Comparison of ENCODE assay signal across 8 cellular contexts in genomic region chr1:155206891-155207577, GRCh38. TPM values are rescaled to one million over a fixed set of nuclear protein-coding genes. Genes with fewer than 3 reads are reported as not detected.
DNase-seq lines count a peak whose midpoint lies in the region; ATAC-seq and TF ChIP-seq lines count a peak whose summit lies in the region.

No MANE protein-coding gene starts in this region.

- peaks cover 0 to 29% of the 10 kb centered on the region in 2 experiments; a peak in 3 of 4 replicates for H3K4me1 ChIP-seq in SK-N-SH (ENCODE audit: control insufficient read depth in 1 of 2, insufficient read depth in 2 of 2, low read depth in 1 of 2, low read length in 1 of 2)
- peaks cover 8% of the 10 kb centered on the region for H3K4me1 ChIP-seq in ovary (ENCODE audit: insufficient read depth)
- peaks cover 18 to 36% of the 10 kb centered on the region in 2 donors for H3K4me1 ChIP-seq in thoracic aorta (ENCODE audit: control insufficient read depth in 1 of 2, low read depth in 2 of 2)

- TF ChIP-seq RAD21 in SK-N-SH (IDR thresholded peaks at IDR 0.05; ENCODE audit: low read length): peak; percentile 72

- TF ChIP-seq POLR2A in ovary (IDR thresholded peaks at IDR 0.05): peak; percentile 49

- peak overlapping the region; percentile 65 to 98 for H3K4me3 ChIP-seq in SK-N-SH (ENCODE audit: low read depth in 2 of 2, low read length in 1 of 2)
- H3K4me3 ChIP-seq in ovary: peak overlapping the region; percentile 59
- H3K4me3 ChIP-seq in thoracic aorta: peak overlapping the region; percentile 89

- no peaks in the 10 kb centered on the region for H3K27me3 ChIP-seq in SK-N-SH (ENCODE audit: insufficient read depth)
- no peaks in the 10 kb centered on the region for H3K27me3 ChIP-seq in ovary
- no peaks in the 10 kb centered on the region for H3K27me3 ChIP-seq in thoracic aorta (replicated peaks; ENCODE audit: insufficient read depth)

- DNase-seq in GM03348 (ENCODE audit: low spot score): peak; percentile 80
- DNase-seq in NCI-H1092 treated with DMSO at 0.1 percent for 48 hours (lab: John Stamatoyannopoulos, UW): peak; percentile 84
- peak; percentile 83 for DNase-seq in SK-N-SH
- DNase-seq in glomerular visceral epithelial cell (ENCODE audit: extremely low spot score): peak; percentile 88
- DNase-seq in ovary: peak; percentile 80 to 92 (median 87)
- DNase-seq in thoracic aorta (ENCODE audit: low spot score): peak; percentile 73
- no peak for DNase-seq in cortex of kidney (lab: John Stamatoyannopoulos, UW)

- peaks cover 29% of the 10 kb centered on the region for H3K79me2 ChIP-seq in SK-N-SH (ENCODE audit: insufficient read depth)

- peak overlapping the region; percentile 73 for H3K4me3 Mint-ChIP-seq in activated naive CD4-positive, alpha-beta T cell treated with anti-CD3 and anti-CD28 coated beads, Interleukin-2, amount 50 U/mL, for 24 hours

- POLR2A ChIA-PET in SK-N-SH (lab: Yijun Ruan, JAX): interaction anchor here (0.6 to 3.4 kb wide), 6 partner anchors 12 to 66 kb away, joined by 3 to 25 read pairs (median 6); partner anchors contain the start of genes CLK2 and ENTREP3

- peak overlapping the region; percentile 99 for H3K4me2 ChIP-seq in SK-N-SH

- peak overlapping the region; percentile 100 for H3K9ac ChIP-seq in SK-N-SH

- H3F3A ChIP-seq in SK-N-SH (replicated peaks; ENCODE audit: insufficient read depth): peaks cover 27% of the 10 kb centered on the region

- intact Hi-C loops in ovary (cut with DNase I): loop anchor here in 1 of 4 donors (2.0 to 10.0 kb wide), 3 partner anchors 20 to 118 kb away; partner anchors contain the start of gene RUSC1

- no peaks in the 10 kb centered on the region for H4K20me1 ChIP-seq in SK-N-SH (ENCODE audit: insufficient read depth)

- H3K27ac Mint-ChIP-seq in activated naive CD4-positive, alpha-beta T cell treated with anti-CD3 and anti-CD28 coated beads, Interleukin-2, amount 50 U/mL, for 24 hours: peak overlapping the region; percentile 68

- TF ChIP-seq CTCF in SK-N-SH (IDR thresholded peaks at IDR 0.05) (peak; percentile 88), ovary (IDR thresholded peaks at IDR 0.05) (peak; percentile 75 to 88 (median 84)), thoracic aorta (IDR thresholded peaks at IDR 0.05) (peak; percentile 79)

- ATAC-seq in thoracic aorta (ENCODE audit: insufficient number of reproducible peaks, low FRiP score, low read depth): no peak

- H2AFZ ChIP-seq in SK-N-SH (ENCODE audit: low read depth): peak overlapping the region; percentile 52; the same call in 1 of the 2 replicates

- no peaks in the 10 kb centered on the region for H3K9me3 Mint-ChIP-seq in activated naive CD4-positive, alpha-beta T cell treated with anti-CD3 and anti-CD28 coated beads, Interleukin-2, amount 50 U/mL, for 24 hours

- no peaks in the 10 kb centered on the region for H3K9me2 ChIP-seq in SK-N-SH

- H3K27ac ChIP-seq in SK-N-SH (ENCODE audit: low read depth in 2 of 2, low read length in 1 of 2) (peak overlapping the region; percentile 93 to 98), ovary (peak overlapping the region; percentile 97 to 100), thoracic aorta (peak overlapping the region; percentile 97 to 100)

- no peaks in the 10 kb centered on the region for H3K27me3 Mint-ChIP-seq in activated naive CD4-positive, alpha-beta T cell treated with anti-CD3 and anti-CD28 coated beads, Interleukin-2, amount 50 U/mL, for 24 hours

- TF ChIP-seq EP300 in SK-N-SH (IDR thresholded peaks at IDR 0.05; ENCODE audit: borderline replicate concordance in 1 of 2, low read depth in 1 of 2, low read length in 1 of 2) (no peak), ovary (IDR thresholded peaks at IDR 0.05) (no peak)

- peaks cover 26% of the 10 kb centered on the region for H3K4me1 Mint-ChIP-seq in activated naive CD4-positive, alpha-beta T cell treated with anti-CD3 and anti-CD28 coated beads, Interleukin-2, amount 50 U/mL, for 24 hours

- WGBS in SK-N-SH (ENCODE audit: low lambda C conversion rate): 3% methylated on average over 9 of the region's 11 CpGs
- WGBS in ovary, 3 donors: 5 to 9% (median 9%) methylated on average over 11 of the region's 11 CpGs

- CTCF ChIA-PET in SK-N-SH (lab: Yijun Ruan, JAX): interaction anchor here (0.5 to 5.1 kb wide), 30 partner anchors 9 to 698 kb away, joined by 3 to 80 read pairs (median 5); partner anchors contain the start of genes ENTREP3, HCN3, KRTCAP2 and RUSC1

- no peaks in the 10 kb centered on the region for H3K36me3 Mint-ChIP-seq in activated naive CD4-positive, alpha-beta T cell treated with anti-CD3 and anti-CD28 coated beads, Interleukin-2, amount 50 U/mL, for 24 hours

- H3K9me3 ChIP-seq in SK-N-SH (no peaks in the 10 kb centered on the region), ovary (no peaks in the 10 kb centered on the region), thoracic aorta (no peaks in the 10 kb centered on the region)

- H3K36me3 ChIP-seq in SK-N-SH (replicated peaks in 1 of 2; ENCODE audit: control insufficient read depth in 1 of 2, insufficient read depth in 2 of 2, low read length in 1 of 2) (peaks cover 9 to 28% of the 10 kb centered on the region in 2 experiments), ovary (no peaks in the 10 kb centered on the region), thoracic aorta (no peaks in the 10 kb centered on the region)

TF ChIP-seq in SK-N-SH, 30 proteins besides CTCF, POLR2A, EP300 and RAD21:
- TF ChIP-seq JUND (IDR thresholded peaks at IDR 0.05) (no peak), RCOR1 (IDR thresholded peaks at IDR 0.05; ENCODE audit: low read length) (no peak), IRF3 (IDR thresholded peaks at IDR 0.05; ENCODE audit: low read depth, low read length) (no peak), GABPA (IDR thresholded peaks at IDR 0.05; ENCODE audit: low read depth) (no peak), SIN3A (IDR thresholded peaks at IDR 0.05; ENCODE audit: borderline replicate concordance, low read depth, low read length) (peak; percentile 59; the same call in 1 of the 2 replicates), POLR2AphosphoS5 (IDR thresholded peaks at IDR 0.05; ENCODE audit: low read depth, low read length) (0 out of 2 replicates have a peak, but pooled peaks have one; percentile 14), SMC3 (IDR thresholded peaks at IDR 0.05; ENCODE audit: low read depth, low read length) (peak; percentile 89), TEAD4 (IDR thresholded peaks at IDR 0.05; ENCODE audit: borderline replicate concordance, insufficient read depth) (no peak), FOXJ3 (CRISPR knock-in tag; IDR thresholded peaks at IDR 0.05) (no peak), MXI1 (IDR thresholded peaks at IDR 0.05; ENCODE audit: low read depth, low read length) (peak; percentile 44; the same call in 1 of the 2 replicates)
- TF ChIP-seq, protein P1, sequence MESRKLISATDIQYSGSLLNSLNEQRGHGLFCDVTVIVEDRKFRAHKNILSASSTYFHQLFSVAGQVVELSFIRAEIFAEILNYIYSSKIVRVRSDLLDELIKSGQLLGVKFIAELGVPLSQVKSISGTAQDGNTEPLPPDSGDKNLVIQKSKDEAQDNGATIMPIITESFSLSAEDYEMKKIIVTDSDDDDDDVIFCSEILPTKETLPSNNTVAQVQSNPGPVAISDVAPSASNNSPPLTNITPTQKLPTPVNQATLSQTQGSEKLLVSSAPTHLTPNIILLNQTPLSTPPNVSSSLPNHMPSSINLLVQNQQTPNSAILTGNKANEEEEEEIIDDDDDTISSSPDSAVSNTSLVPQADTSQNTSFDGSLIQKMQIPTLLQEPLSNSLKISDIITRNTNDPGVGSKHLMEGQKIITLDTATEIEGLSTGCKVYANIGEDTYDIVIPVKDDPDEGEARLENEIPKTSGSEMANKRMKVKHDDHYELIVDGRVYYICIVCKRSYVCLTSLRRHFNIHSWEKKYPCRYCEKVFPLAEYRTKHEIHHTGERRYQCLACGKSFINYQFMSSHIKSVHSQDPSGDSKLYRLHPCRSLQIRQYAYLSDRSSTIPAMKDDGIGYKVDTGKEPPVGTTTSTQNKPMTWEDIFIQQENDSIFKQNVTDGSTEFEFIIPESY (IDR thresholded peaks at IDR 0.05; ENCODE audit: borderline replicate concordance, low read depth): no peak

RNA-seq across cellular contexts. Expression of gene THBS3, which starts 0.7 kb away (rescaled TPM):
- polyA plus RNA-seq in SK-N-SH (2012; rRNA removed): 124 and 162 TPM in 2 replicates
- 61.2 and 79.2 TPM in 2 replicates for polyA plus RNA-seq in SK-N-SH (2012; cell fraction: cytosol; rRNA removed)
- 430 and 590 TPM in 2 replicates for polyA plus RNA-seq in SK-N-SH (2012; cell fraction: nucleus; rRNA removed)
- total RNA-seq in ovary: 10 to 100 TPM; 19.9 to 50.2 (median 29.1) TPM
- 10 to 100 TPM; 23.1 to 28.2 TPM for polyA plus RNA-seq in ovary
- total RNA-seq in thoracic aorta: 10 to 100 TPM; 45.3 to 81.6 TPM

RNA-seq across cellular contexts. Expression of gene MTX1, which starts 1.5 kb away (rescaled TPM):
- polyA plus RNA-seq in SK-N-SH (2012; rRNA removed) (79.1 TPM in 2 replicates), ovary (10 to 100 TPM; 15.6 to 35.4 TPM)
- 38.5 and 57.4 TPM in 2 replicates for polyA plus RNA-seq in SK-N-SH (2012; cell fraction: cytosol; rRNA removed)
- 75.0 and 79.6 TPM in 2 replicates for polyA plus RNA-seq in SK-N-SH (2012; cell fraction: nucleus; rRNA removed)
- total RNA-seq in ovary (10 to 100 TPM; 18.5 to 33.4 (median 27.7) TPM), thoracic aorta (10 to 100 TPM; 21.7 to 22.9 TPM)

RNA-seq across cellular contexts. Expression of gene TRIM46, which starts 33.4 kb away (rescaled TPM):
- 12.3 and 12.7 TPM in 2 replicates for polyA plus RNA-seq in SK-N-SH (2012; rRNA removed)
- 3.4 and 6.0 TPM in 2 replicates for polyA plus RNA-seq in SK-N-SH (2012; cell fraction: cytosol; rRNA removed)
- 58.4 and 75.1 TPM in 2 replicates for polyA plus RNA-seq in SK-N-SH (2012; cell fraction: nucleus; rRNA removed)
- total RNA-seq in ovary: under 1 TPM in 6 of 7 donors, not detected in 1; 0.12 to 0.87 (median 0.54) TPM
- under 1 TPM; 0.12 to 0.24 TPM for polyA plus RNA-seq in ovary
- total RNA-seq in thoracic aorta: 1 to 10 TPM; 2.7 to 5.8 TPM

RNA-seq across cellular contexts. Expression of gene KRTCAP2, which starts 33.9 kb away (rescaled TPM):
- polyA plus RNA-seq in SK-N-SH (2012; rRNA removed): 203 and 238 TPM in 2 replicates
- 133 and 181 TPM in 2 replicates for polyA plus RNA-seq in SK-N-SH (2012; cell fraction: cytosol; rRNA removed)
- 254 and 311 TPM in 2 replicates for polyA plus RNA-seq in SK-N-SH (2012; cell fraction: nucleus; rRNA removed)
- 100 to 1,000 TPM in 6 of 7 donors, 10 to 100 TPM in 1; 96.5 to 209 (median 158) TPM for total RNA-seq in ovary
- 100 to 1,000 TPM; 219 to 499 TPM for polyA plus RNA-seq in ovary
- 100 to 1,000 TPM; 106 to 112 TPM for total RNA-seq in thoracic aorta

RNA-seq across cellular contexts. Expression of gene ENTREP3, which starts 48.2 kb away (rescaled TPM):
- polyA plus RNA-seq in SK-N-SH (2012; rRNA removed) (20.0 and 30.6 TPM in 2 replicates), ovary (10 to 100 TPM in 1 of 2 donors, 1 to 10 TPM in 1; 9.3 to 11.8 TPM)
- polyA plus RNA-seq in SK-N-SH (2012; cell fraction: cytosol; rRNA removed): 17.9 and 26.4 TPM in 2 replicates
- polyA plus RNA-seq in SK-N-SH (2012; cell fraction: nucleus; rRNA removed): 42.8 and 45.5 TPM in 2 replicates
- total RNA-seq in ovary (10 to 100 TPM; 10.8 to 22.4 (median 20.2) TPM), thoracic aorta (10 to 100 TPM; 14.7 to 16.1 TPM)
